In genomic region chr2:181223239-181223638, GRCh38 we compare ENCODE assay signal across 20 cellular contexts.
DNase-seq lines count a peak whose midpoint lies in the region; ATAC-seq and TF ChIP-seq lines count a peak whose summit lies in the region.
"Had no signal": no experiment of that assay in that cellular context is flagged by ENCODE, and none has a peak within 500 bp of the region (broad histone marks: within the 10 kb centered on the region; RNA-seq: fewer than 3 reads in every experiment).

No MANE protein-coding gene starts in this region.

- no peaks in the 10 kb centered on the region for H3K36me3 ChIP-seq in upper lobe of right lung
- H3K36me3 ChIP-seq: brain microvascular endothelial cell, thyroid gland had no signal

- H3K4me1 Mint-ChIP-seq in activated naive CD4-positive, alpha-beta T cell treated with anti-CD3 and anti-CD28 coated beads, Interleukin-2, amount 50 U/mL, for 24 hours: peaks cover 51% of the 10 kb centered on the region
- H3K4me1 Mint-ChIP-seq in T-helper 1 cell treated with Interleukin-12 subunit alpha and Interleukin-12 subunit beta and Interleukin-4 antibody, amounts not matched to agents 30 μg/mL and 1 μg/mL, for 36 hours (ENCODE audit: low read depth): peaks cover 24% of the 10 kb centered on the region
- H3K4me1 Mint-ChIP-seq in activated naive CD8-positive, alpha-beta T cell treated with anti-CD3 and anti-CD28 coated beads, Interleukin-2, amount 50 U/mL, for 24 hours: peaks cover 22% of the 10 kb centered on the region
- H3K4me1 Mint-ChIP-seq: stimulated activated memory B cell treated with anti-CD40 and anti-IgM and Interleukin-4, amounts not matched to agents 10 μg/mL and 1 μg/mL and 100 μg/mL, for 72 hours; WTC11 had no signal

- H3K36me3 Mint-ChIP-seq in activated naive CD4-positive, alpha-beta T cell treated with anti-CD3 and anti-CD28 coated beads, Interleukin-2, amount 50 U/mL, for 24 hours: peaks cover 31% of the 10 kb centered on the region
- peaks cover 40% of the 10 kb centered on the region for H3K36me3 Mint-ChIP-seq in T-helper 1 cell treated with Interleukin-12 subunit alpha and Interleukin-12 subunit beta and Interleukin-4 antibody, amounts not matched to agents 30 μg/mL and 1 μg/mL, for 36 hours (ENCODE audit: low read depth)
- H3K36me3 Mint-ChIP-seq in activated naive CD8-positive, alpha-beta T cell treated with anti-CD3 and anti-CD28 coated beads, Interleukin-2, amount 50 U/mL, for 24 hours (ENCODE audit: low read depth): peaks cover 9% of the 10 kb centered on the region
- H3K36me3 Mint-ChIP-seq: WTC11 had no signal

- H3K9me3 Mint-ChIP-seq in activated naive CD4-positive, alpha-beta T cell treated with anti-CD3 and anti-CD28 coated beads, Interleukin-2, amount 50 U/mL, for 24 hours: peaks cover 24% of the 10 kb centered on the region
- peaks cover 37% of the 10 kb centered on the region for H3K9me3 Mint-ChIP-seq in T-helper 1 cell treated with Interleukin-12 subunit alpha and Interleukin-12 subunit beta and Interleukin-4 antibody, amounts not matched to agents 30 μg/mL and 1 μg/mL, for 36 hours
- H3K9me3 Mint-ChIP-seq in activated naive CD8-positive, alpha-beta T cell treated with anti-CD3 and anti-CD28 coated beads, Interleukin-2, amount 50 U/mL, for 24 hours: peaks cover 22% of the 10 kb centered on the region
- H3K9me3 Mint-ChIP-seq: stimulated activated memory B cell treated with anti-CD40 and anti-IgM and Interleukin-4, amounts not matched to agents 10 μg/mL and 1 μg/mL and 100 μg/mL, for 72 hours; WTC11 had no signal

- H3K27me3 Mint-ChIP-seq in activated naive CD4-positive, alpha-beta T cell treated with anti-CD3 and anti-CD28 coated beads, Interleukin-2, amount 50 U/mL, for 24 hours: no peaks in the 10 kb centered on the region
- H3K27me3 Mint-ChIP-seq in T-helper 1 cell treated with Interleukin-12 subunit alpha and Interleukin-12 subunit beta and Interleukin-4 antibody, amounts not matched to agents 30 μg/mL and 1 μg/mL, for 36 hours (ENCODE audit: low read depth): no peaks in the 10 kb centered on the region
- H3K27me3 Mint-ChIP-seq in activated naive CD8-positive, alpha-beta T cell treated with anti-CD3 and anti-CD28 coated beads, Interleukin-2, amount 50 U/mL, for 24 hours: no peaks in the 10 kb centered on the region

- ATAC-seq in activated naive CD8-positive, alpha-beta T cell treated with anti-CD3 and anti-CD28 coated beads, Interleukin-2, amount 50 U/mL, for 24 hours: peak; percentile 49
- no peak for ATAC-seq in upper lobe of right lung
- ATAC-seq in GM19035 (IDR thresholded peaks at IDR 0.05; ENCODE audit: unreplicated experiment): no peak
- ATAC-seq: GM12878; stimulated activated memory B cell treated with anti-CD40 and anti-IgM and Interleukin-4, amounts not matched to agents 10 μg/mL and 1 μg/mL and 100 μg/mL, for 72 hours; WTC11 had no signal

- peak overlapping the region; percentile 94 for H3K27ac Mint-ChIP-seq in activated naive CD4-positive, alpha-beta T cell treated with anti-CD3 and anti-CD28 coated beads, Interleukin-2, amount 50 U/mL, for 24 hours
- peak overlapping the region; percentile 86 for H3K27ac Mint-ChIP-seq in T-helper 1 cell treated with Interleukin-12 subunit alpha and Interleukin-12 subunit beta and Interleukin-4 antibody, amounts not matched to agents 30 μg/mL and 1 μg/mL, for 36 hours
- peak overlapping the region; percentile 50 for H3K27ac Mint-ChIP-seq in activated naive CD8-positive, alpha-beta T cell treated with anti-CD3 and anti-CD28 coated beads, Interleukin-2, amount 50 U/mL, for 24 hours
- H3K27ac Mint-ChIP-seq: stimulated activated memory B cell treated with anti-CD40 and anti-IgM and Interleukin-4, amounts not matched to agents 10 μg/mL and 1 μg/mL and 100 μg/mL, for 72 hours; WTC11 had no signal

- DNase-seq in activated naive CD4-positive, alpha-beta T cell treated with anti-CD3 and anti-CD28 coated beads, Interleukin-2, amount 50 U/mL, for 16 hours: no peak
- no peak for DNase-seq in activated naive CD8-positive, alpha-beta T cell treated with anti-CD3 and anti-CD28 coated beads, Interleukin-2, amount 50 U/mL, for 24 hours
- DNase-seq in upper lobe of right lung (no peak), pons (ENCODE audit: low spot score) (no peak), SKM-1 treated with dmso at 0.1 percent for 144 hours (lab: John Stamatoyannopoulos, UW; ENCODE audit: unreplicated experiment) (no peak)
- DNase-seq: brain microvascular endothelial cell, glutamatergic neuron, GM23248, NCI-H1694 treated with DMSO at 0.1 percent for 48 hours, NCI-H774, PC-9, SIG-M5, thyroid gland had no signal

- H3K27me3 ChIP-seq in upper lobe of right lung: no peaks in the 10 kb centered on the region
- H3K27me3 ChIP-seq: brain microvascular endothelial cell, thyroid gland had no signal

- no peaks in the 10 kb centered on the region for H3K4me1 ChIP-seq in upper lobe of right lung
- H3K4me1 ChIP-seq: thyroid gland had no signal

- no peaks in the 10 kb centered on the region for H3K9me3 ChIP-seq in upper lobe of right lung
- H3K9me3 ChIP-seq: thyroid gland had no signal

- no peak overlapping the region for H3K4me3 ChIP-seq in upper lobe of right lung
- H3K4me3 ChIP-seq: coronary artery, GM12878, GM23248, PC-9, thyroid gland had no signal

- peak overlapping the region; percentile 75 for H3K4me3 Mint-ChIP-seq in activated naive CD4-positive, alpha-beta T cell treated with anti-CD3 and anti-CD28 coated beads, Interleukin-2, amount 50 U/mL, for 24 hours
- H3K4me3 Mint-ChIP-seq in T-helper 1 cell treated with Interleukin-12 subunit alpha and Interleukin-12 subunit beta and Interleukin-4 antibody, amounts not matched to agents 30 μg/mL and 1 μg/mL, for 36 hours: peak overlapping the region; percentile 54
- H3K4me3 Mint-ChIP-seq in activated naive CD8-positive, alpha-beta T cell treated with anti-CD3 and anti-CD28 coated beads, Interleukin-2, amount 50 U/mL, for 24 hours: peak overlapping the region; percentile 16
- H3K4me3 Mint-ChIP-seq: stimulated activated memory B cell treated with anti-CD40 and anti-IgM and Interleukin-4, amounts not matched to agents 10 μg/mL and 1 μg/mL and 100 μg/mL, for 72 hours; WTC11 had no signal

- no peak for TF ChIP-seq CTCF in upper lobe of right lung (IDR thresholded peaks at IDR 0.05)

- intact Hi-C loops in upper lobe of right lung (cut with DNase I): no loop called here

- no peak overlapping the region for H3K27ac ChIP-seq in upper lobe of right lung
- H3K27ac ChIP-seq: brain microvascular endothelial cell, coronary artery, GM23248, PC-9, thyroid gland had no signal

Comparison
In these comparisons a context has a peak if more than half of its experiments do, and no peak if none do; other contexts are left out.
1. H3K4me3 Mint-ChIP-seq: peak in every context shown above with its lines; median percentile 75 in activated naive CD4-positive, alpha-beta T cell treated with anti-CD3 and anti-CD28 coated beads, Interleukin-2, amount 50 U/mL, for 24 hours; 54 in T-helper 1 cell treated with Interleukin-12 subunit alpha and Interleukin-12 subunit beta and Interleukin-4 antibody, amounts not matched to agents 30 μg/mL and 1 μg/mL, for 36 hours; 16 in activated naive CD8-positive, alpha-beta T cell treated with anti-CD3 and anti-CD28 coated beads, Interleukin-2, amount 50 U/mL, for 24 hours.